25 cellular contexts compared by ENCODE assay signal in genomic region chr11:121953122-121953521, GRCh38.
"Had no signal": no experiment of that assay in that cellular context is flagged by ENCODE, and none has a peak within 500 bp of the region (broad histone marks: within the 10 kb centered on the region; RNA-seq: fewer than 3 reads in every experiment).

No MANE protein-coding gene starts in this region.

- H3K4me1 ChIP-seq: colonic mucosa, esophagus squamous epithelium, gastrocnemius medialis, heart right ventricle, left ventricle myocardium inferior, lower lobe of right lung had no signal

- H3K27me3 ChIP-seq: colonic mucosa, gastrocnemius medialis had no signal

- ATAC-seq: effector memory CD8-positive, alpha-beta T cell; esophagus mucosa; gastrocnemius medialis; heart right ventricle; left cardiac atrium; lower lobe of right lung; mucosa of descending colon had no signal

- H3K36me3 ChIP-seq: colonic mucosa, esophagus squamous epithelium, gastrocnemius medialis, heart right ventricle, left ventricle myocardium inferior, lower lobe of right lung had no signal

- H3K9me3 ChIP-seq: colonic mucosa, esophagus squamous epithelium, gastrocnemius medialis, heart right ventricle, left ventricle myocardium inferior, lower lobe of right lung, mucosa of descending colon had no signal

- FAIRE-seq: endometrium, islet of Langerhans, keratinocyte had no signal

- H3K27ac ChIP-seq: colonic mucosa, epithelial cell of prostate, esophagus squamous epithelium, gastrocnemius medialis, heart right ventricle, left ventricle myocardium inferior, lower lobe of right lung had no signal

- DNase-seq: colonic mucosa; cortex of kidney; effector CD8-positive, alpha-beta T cell; effector memory CD8-positive, alpha-beta T cell; endodermal cell; erythroblast; esophagus squamous epithelium; foreskin fibroblast; foreskin melanocyte; gastrocnemius medialis; glutamatergic neuron; head of caudate nucleus; heart right ventricle; hippocampal formation; left cardiac atrium; left ventricle myocardium inferior; lower lobe of right lung; mesenchymal stem cell; mucosa of descending colon; naive B cell had no signal

- H3K4me3 ChIP-seq: colonic mucosa, esophagus squamous epithelium, gastrocnemius medialis, heart right ventricle, left ventricle myocardium inferior, lower lobe of right lung, mucosa of descending colon had no signal
